10 cellular contexts compared by ENCODE assay signal in the genomic region with DNA sequence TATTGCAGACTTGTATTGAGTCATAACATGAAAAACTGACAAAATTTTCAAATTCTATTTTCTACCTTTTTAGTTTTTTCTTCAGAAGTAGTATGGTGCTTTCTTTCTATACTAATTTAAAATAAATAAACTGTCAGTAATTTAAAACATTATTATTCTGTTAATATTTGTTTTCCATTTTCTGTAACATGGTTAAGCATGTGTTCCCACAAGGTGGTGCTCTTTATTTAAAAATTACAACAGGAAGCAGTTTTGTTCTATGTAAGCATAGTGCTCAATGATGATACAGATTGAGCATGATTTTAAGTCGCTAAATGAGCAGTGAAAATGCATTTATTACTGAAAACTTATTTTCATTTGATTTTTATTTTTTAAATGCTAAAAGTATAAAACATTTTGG.
DNase-seq lines count a peak whose midpoint lies in the region; ATAC-seq, FAIRE-seq and TF ChIP-seq lines count a peak whose summit lies in the region.
"Had no signal": no experiment of that assay in that cellular context is flagged by ENCODE, and none has a peak within 500 bp of the region (broad histone marks: within the 10 kb centered on the region; RNA-seq: fewer than 3 reads in every experiment).

No MANE protein-coding gene starts in this region.

- TF ChIP-seq CTCF in HCT116 (IDR thresholded peaks at IDR 0.05 in 2 of 3, conservative IDR thresholded peaks at IDR 0.05 in 1 of 3; ENCODE audit: borderline replicate concordance in 1 of 3, insufficient read depth in 1 of 3, low read depth in 2 of 3, low read length in 2 of 3) (peak; percentile 31 to 85 (median 47); a peak in 5 of 6 replicates), WTC11 (IDR thresholded peaks at IDR 0.05) (no peak)

- H3K4me1 Mint-ChIP-seq in WTC11, result no peaks in the 10 kb centered on the region

- RAD21 ChIA-PET in HCT116 (lab: Charles Lee; ENCODE audit: low non-redundant PET in 1 of 2, low total read pairs in 2 of 2, uncharacterized antibody in 2 of 2, unreplicated experiment in 2 of 2), result no interaction called here

- CTCF ChIA-PET in HCT116 (lab: Charles Lee) (interaction anchor here (0.7 to 2.2 kb wide), 8 partner anchors 12 to 982 kb away, joined by 3 to 18 read pairs (median 3); a partner anchor contains a TSS), WTC11 (lab: Charles Lee) (interaction anchor here (0.9 to 1.8 kb wide), 3 partner anchors 32 to 348 kb away, joined by 3 to 5 read pairs (median 4); no protein-coding TSS in a partner anchor)

- H3K79me2 ChIP-seq in HCT116 (ENCODE audit: insufficient read depth, low read length), result no peaks in the 10 kb centered on the region

- H3K9me3 ChIP-seq in HCT116 (ENCODE audit: control insufficient read depth in 1 of 2, insufficient read depth in 1 of 2, low read depth in 1 of 2, low read length in 2 of 2), result no peaks in the 10 kb centered on the region
- H3K9me3 ChIP-seq: mucosa of descending colon, SJSA1 had no signal

- no peak overlapping the region for H3K27ac Mint-ChIP-seq in WTC11

- POLR2A ChIA-PET in HCT116 (lab: Charles Lee), result no interaction called here
- POLR2A ChIA-PET in WTC11 (lab: Charles Lee), result no interaction called here

- H3K27ac ChIP-seq in HCT116 (ENCODE audit: low read depth, low read length), result no peak overlapping the region
- H3K27ac ChIP-seq: SJSA1 had no signal

- intact Hi-C loops in HCT116 (cut with micrococcal nuclease), result loop anchor here (1.0 to 10.0 kb wide), 5 partner anchors 150 to 984 kb away; a partner anchor contains a TSS

- H4K20me1 ChIP-seq in HCT116 (ENCODE audit: insufficient read depth), result no peaks in the 10 kb centered on the region

- H2AFZ ChIP-seq in HCT116 (ENCODE audit: low read depth, low read length, poor library complexity, severe bottlenecking), result peak overlapping the region; percentile 98

- H3K36me3 ChIP-seq in HCT116 (ENCODE audit: control insufficient read depth in 1 of 2, insufficient read depth in 2 of 2, low read length in 2 of 2), result no peaks in the 10 kb centered on the region
- H3K36me3 ChIP-seq: SJSA1 had no signal

- no peaks in the 10 kb centered on the region for H3K27me3 ChIP-seq in HCT116 (ENCODE audit: insufficient read depth, low read length)
- H3K27me3 ChIP-seq: SJSA1 had no signal

- no peak for FAIRE-seq in GM12891 (lab: Jason Lieb, UNC)

- no TSS peak for BruUV-seq in HCT116 (replicated peaks; lab: Mats Ljungman, UMichigan)

- H3K4me1 ChIP-seq in HCT116 (ENCODE audit: control insufficient read depth in 1 of 2, insufficient read depth in 2 of 2, low read length in 2 of 2), result no peaks in the 10 kb centered on the region
- H3K4me1 ChIP-seq: SJSA1 had no signal

- no peak overlapping the region for H3K4me2 ChIP-seq in HCT116 (ENCODE audit: low read length)

- ATAC-seq in HCT116 (0 out of 2 replicates have a peak, but pooled peaks have one; percentile 55), WTC11 (no peak; the same call in 1 of the 2 replicates), GM21367 (IDR thresholded peaks at IDR 0.05; ENCODE audit: unreplicated experiment) (no peak)
- no peak for ATAC-seq in activated CD4-positive, CD25-positive, alpha-beta regulatory T cell treated with anti-CD3 and anti-CD28 coated beads, Interleukin-2, amount 50 U/mL, for 24 hours
- ATAC-seq: mucosa of descending colon had no signal

- peak; percentile 5 for DNase-seq in Daoy (ENCODE audit: low read depth)
- peak; percentile 33 for DNase-seq in HCT116 (ENCODE audit: low read depth, low spot score)
- peak; percentile 30 to 32 for DNase-seq in NCI-H1930 (lab: John Stamatoyannopoulos, UW)
- DNase-seq in WTC11 (ENCODE audit: low spot score), result no peak
- DNase-seq in inferior parietal cortex (ENCODE audit: extremely low spot score), result peak; percentile 78
- DNase-seq in GM12891 (ENCODE audit: insufficient read length, low spot score), result no peak

- no peak overlapping the region for H3K4me3 Mint-ChIP-seq in WTC11

- no peaks in the 10 kb centered on the region for H3K9me3 Mint-ChIP-seq in WTC11

- H3K4me3 ChIP-seq in HCT116 (replicated peaks in 1 of 2; ENCODE audit: low read depth in 1 of 2, low read length in 2 of 2), result no peak overlapping the region
- H3K4me3 ChIP-seq: mucosa of descending colon, SJSA1 had no signal

- no peak for TF ChIP-seq POLR2A in HCT116 (IDR thresholded peaks at IDR 0.05; ENCODE audit: borderline replicate concordance, extremely low read depth, insufficient read depth, insufficient read length)
- no peak for TF ChIP-seq POLR2A in GM12891 (IDR thresholded peaks at IDR 0.05; ENCODE audit: low read depth, low read length)

- TF ChIP-seq RAD21 in HCT116 (IDR thresholded peaks at IDR 0.05; ENCODE audit: low read depth), result peak; percentile 85

- H3K9me2 ChIP-seq in HCT116 (ENCODE audit: insufficient read depth), result no peaks in the 10 kb centered on the region

- no peaks in the 10 kb centered on the region for H3K36me3 Mint-ChIP-seq in WTC11

- H3K9ac ChIP-seq in HCT116 (ENCODE audit: low read length), result no peak overlapping the region

- no peaks in the 10 kb centered on the region for H3K27me3 Mint-ChIP-seq in WTC11 (ENCODE audit: low read depth)

TF ChIP-seq in HCT116, 20 proteins besides CTCF, POLR2A, EP300 and RAD21 (continues in another document):
- no peak for TF ChIP-seq CBX3 (IDR thresholded peaks at IDR 0.05; ENCODE audit: low read depth)
- TF ChIP-seq TCF7L2 (IDR thresholded peaks at IDR 0.05; ENCODE audit: borderline replicate concordance, extremely low read depth, insufficient read depth, insufficient read length), result no peak
- TF ChIP-seq JUND (IDR thresholded peaks at IDR 0.05), result no peak
- TF ChIP-seq, protein P1, sequence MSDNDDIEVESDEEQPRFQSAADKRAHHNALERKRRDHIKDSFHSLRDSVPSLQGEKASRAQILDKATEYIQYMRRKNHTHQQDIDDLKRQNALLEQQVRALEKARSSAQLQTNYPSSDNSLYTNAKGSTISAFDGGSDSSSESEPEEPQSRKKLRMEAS (IDR thresholded peaks at IDR 0.05), result no peak
- no peak for TF ChIP-seq YY1 (IDR thresholded peaks at IDR 0.05; ENCODE audit: extremely low read depth, insufficient replicate concordance, low read depth, low read length)
- TF ChIP-seq SP1 (IDR thresholded peaks at IDR 0.05; ENCODE audit: low read depth), result no peak
- no peak for TF ChIP-seq SRF (IDR thresholded peaks at IDR 0.05; ENCODE audit: low read depth)

TF ChIP-seq in WTC11, 78 proteins besides CTCF, POLR2A, EP300 and RAD21:
- TF ChIP-seq HMGA2 (CRISPR knock-in tag; IDR thresholded peaks at IDR 0.05), result peak; percentile 27; the same call in 1 of the 2 replicates
- no peak for TF ChIP-seq ZBTB21 (CRISPR knock-in tag; IDR thresholded peaks at IDR 0.05; ENCODE audit: borderline replicate concordance)

TF ChIP-seq in GM12891, 5 proteins besides CTCF, POLR2A, EP300 and RAD21:
- TF ChIP-seq POU2F2 (IDR thresholded peaks at IDR 0.05; ENCODE audit: low read depth, low read length) (no peak), SPI1 (IDR thresholded peaks at IDR 0.05; ENCODE audit: low read depth, low read length) (no peak), TAF1 (IDR thresholded peaks at IDR 0.05; ENCODE audit: low read depth, low read length) (no peak), PAX5 (IDR thresholded peaks at IDR 0.05; ENCODE audit: insufficient read depth, low read length, severe bottlenecking) (no peak), POLR2AphosphoS5 (IDR thresholded peaks at IDR 0.05; ENCODE audit: low read depth, low read length) (no peak)

Comparison
In these comparisons a context has a peak if more than half of its experiments do, and no peak if none do; other contexts are left out.
1. DNase-seq: peak in Daoy (single experiment), HCT116 (single experiment), NCI-H1930 (2 of 2) and inferior parietal cortex (single experiment); none in WTC11 (single experiment) and GM12891 (single experiment).